Comparison of ENCODE assay signal across 18 cellular contexts in genomic region chr12:122125452-122126341, GRCh38. TPM values are rescaled to one million over a fixed set of nuclear protein-coding genes. Genes with fewer than 3 reads are reported as not detected.
DNase-seq lines count a peak whose midpoint lies in the region; ATAC-seq and TF ChIP-seq lines count a peak whose summit lies in the region.
"Had no signal": no experiment of that assay in that cellular context is flagged by ENCODE, and none has a peak within 500 bp of the region (broad histone marks: within the 10 kb centered on the region; RNA-seq: fewer than 3 reads in every experiment).

No MANE protein-coding gene starts in this region.

- H3K9me3 ChIP-seq in Panc1 (ENCODE audit: control insufficient read depth, insufficient read depth, low read depth, low read length) = no peaks in the 10 kb centered on the region
- no peaks in the 10 kb centered on the region for H3K9me3 ChIP-seq in osteoblast (ENCODE audit: low read depth, low read length)

- no peaks in the 10 kb centered on the region for H3K27me3 ChIP-seq in GM23338 (ENCODE audit: insufficient read depth)
- no peaks in the 10 kb centered on the region for H3K27me3 ChIP-seq in Panc1 (ENCODE audit: control insufficient read depth, insufficient read depth, low read length)
- H3K27me3 ChIP-seq in osteoblast (ENCODE audit: insufficient read depth, low read length) = no peaks in the 10 kb centered on the region
- H3K27me3 ChIP-seq: cardiac muscle cell had no signal

- ATAC-seq in GM23338 (no peak), Panc1 (no peak)
- ATAC-seq in activated CD8-positive, alpha-beta memory T cell treated with anti-CD3 and anti-CD28 coated beads, Interleukin-2, amount 10 ng/mL, durations not matched to agents 7 days and 5 days = no peak
- ATAC-seq: right cardiac atrium had no signal

- H3K79me2 ChIP-seq in GM23338 (replicated peaks; ENCODE audit: insufficient read depth) (peaks cover 19% of the 10 kb centered on the region; the same call in 1 of the 2 replicates), osteoblast (ENCODE audit: insufficient read depth, low read length) (peaks cover 57% of the 10 kb centered on the region)

- H3K36me3 Mint-ChIP-seq in GM23338 (ENCODE audit: low read depth) = peaks cover 13% of the 10 kb centered on the region; the same call in 1 of the 3 replicates
- H3K36me3 Mint-ChIP-seq in dendritic cell treated with granulocyte-macrophage colony-stimulating factor and Interleukin-4, amounts not matched to agents 40 ng/mL and 50 ng/mL, for 4 days (ENCODE audit: low read depth) = peaks cover 55% of the 10 kb centered on the region
- H3K36me3 Mint-ChIP-seq in activated CD8-positive, alpha-beta memory T cell treated with anti-CD3 and anti-CD28 coated beads, Interleukin-2, amount 10 ng/mL, durations not matched to agents 7 days and 5 days = peaks cover 9% of the 10 kb centered on the region

- H3K27ac Mint-ChIP-seq in GM23338 = peak overlapping the region; percentile 62
- peak overlapping the region; percentile 46 for H3K27ac Mint-ChIP-seq in dendritic cell treated with granulocyte-macrophage colony-stimulating factor and Interleukin-4, amounts not matched to agents 40 ng/mL and 50 ng/mL, for 4 days
- H3K27ac Mint-ChIP-seq in activated CD8-positive, alpha-beta memory T cell treated with anti-CD3 and anti-CD28 coated beads, Interleukin-2, amount 10 ng/mL, durations not matched to agents 7 days and 5 days = no peak overlapping the region

- H3K36me3 ChIP-seq in GM23338 (ENCODE audit: insufficient read depth) = no peaks in the 10 kb centered on the region
- peaks cover 7% of the 10 kb centered on the region for H3K36me3 ChIP-seq in Panc1 (ENCODE audit: control insufficient read depth, insufficient read depth, low read length)
- peaks cover 34% of the 10 kb centered on the region for H3K36me3 ChIP-seq in osteoblast (ENCODE audit: insufficient read depth, low read length)

- H3K27me3 Mint-ChIP-seq in GM23338 (ENCODE audit: insufficient read depth, low read depth, poor library complexity) = peaks cover 16% of the 10 kb centered on the region
- H3K27me3 Mint-ChIP-seq in dendritic cell treated with granulocyte-macrophage colony-stimulating factor and Interleukin-4, amounts not matched to agents 40 ng/mL and 50 ng/mL, for 4 days = no peaks in the 10 kb centered on the region
- no peaks in the 10 kb centered on the region for H3K27me3 Mint-ChIP-seq in activated CD8-positive, alpha-beta memory T cell treated with anti-CD3 and anti-CD28 coated beads, Interleukin-2, amount 10 ng/mL, durations not matched to agents 7 days and 5 days
- H3K27me3 Mint-ChIP-seq: CD8-positive, alpha-beta memory T cell had no signal

- H3K4me3 Mint-ChIP-seq in GM23338 = no peak overlapping the region; the same call in 2 of the 3 replicates
- no peak overlapping the region for H3K4me3 Mint-ChIP-seq in dendritic cell treated with granulocyte-macrophage colony-stimulating factor and Interleukin-4, amounts not matched to agents 40 ng/mL and 50 ng/mL, for 4 days
- no peak overlapping the region for H3K4me3 Mint-ChIP-seq in activated CD8-positive, alpha-beta memory T cell treated with anti-CD3 and anti-CD28 coated beads, Interleukin-2, amount 10 ng/mL, durations not matched to agents 7 days and 5 days
- H3K4me3 Mint-ChIP-seq: CD8-positive, alpha-beta memory T cell had no signal

- peaks cover 23% of the 10 kb centered on the region for H3K4me1 Mint-ChIP-seq in GM23338
- peaks cover 42% of the 10 kb centered on the region for H3K4me1 Mint-ChIP-seq in dendritic cell treated with granulocyte-macrophage colony-stimulating factor and Interleukin-4, amounts not matched to agents 40 ng/mL and 50 ng/mL, for 4 days (ENCODE audit: low read depth)
- H3K4me1 Mint-ChIP-seq in activated CD8-positive, alpha-beta memory T cell treated with anti-CD3 and anti-CD28 coated beads, Interleukin-2, amount 10 ng/mL, durations not matched to agents 7 days and 5 days = peaks cover 19% of the 10 kb centered on the region

- no peaks in the 10 kb centered on the region; the same call in 1 of the 2 replicates for H4K20me1 ChIP-seq in GM23338 (replicated peaks; ENCODE audit: insufficient read depth)
- peaks cover 24% of the 10 kb centered on the region for H4K20me1 ChIP-seq in osteoblast (ENCODE audit: insufficient read depth, low read length)

- in situ Hi-C loops in Panc1 (cut with HindIII; ENCODE audit: low pct_unique_long_range_greater_than_20kb, low sequenced_read_pairs) = no loop called here

- H3K4me3 ChIP-seq in GM23338 (no peak overlapping the region), Panc1 (ENCODE audit: low read depth in 2 of 2, low read length in 2 of 2) (no peak overlapping the region), osteoblast (ENCODE audit: insufficient read depth, low read length) (no peak overlapping the region)
- H3K4me3 ChIP-seq: cardiac muscle cell had no signal

- no TSS peak for BruUV-seq in Panc1 (replicated peaks; lab: Mats Ljungman, UMichigan)

- peaks cover 4% of the 10 kb centered on the region; the same call in 1 of the 2 replicates for H3F3A ChIP-seq in GM23338 (replicated peaks; ENCODE audit: low read depth)

- no peaks in the 10 kb centered on the region for H3K9me3 Mint-ChIP-seq in GM23338
- no peaks in the 10 kb centered on the region for H3K9me3 Mint-ChIP-seq in dendritic cell treated with granulocyte-macrophage colony-stimulating factor and Interleukin-4, amounts not matched to agents 40 ng/mL and 50 ng/mL, for 4 days
- no peaks in the 10 kb centered on the region for H3K9me3 Mint-ChIP-seq in activated CD8-positive, alpha-beta memory T cell treated with anti-CD3 and anti-CD28 coated beads, Interleukin-2, amount 10 ng/mL, durations not matched to agents 7 days and 5 days (ENCODE audit: low read depth)
- H3K9me3 Mint-ChIP-seq: CD8-positive, alpha-beta memory T cell had no signal

- H3K27ac ChIP-seq in GM23338 (ENCODE audit: low read depth) (no peak overlapping the region), Panc1 (ENCODE audit: low read length) (peak overlapping the region; percentile 65), osteoblast (ENCODE audit: low read depth, low read length) (peak overlapping the region; percentile 28)
- H3K27ac ChIP-seq: cardiac muscle cell had no signal

- POLR2A ChIA-PET in Panc1 (lab: Charles Lee) = interaction anchor here (0.7 to 0.8 kb wide), 2 partner anchors 28 to 29 kb away, joined by 3 to 4 read pairs; no protein-coding TSS in a partner anchor

- DNase-seq in GM23338 (ENCODE audit: low spot score) (no peak), Panc1 (ENCODE audit: low read depth, low spot score) (no peak), osteoblast (ENCODE audit: insufficient read length, low spot score, missing footprints) (peak; percentile 78), NOMO-1 (lab: John Stamatoyannopoulos, UW; ENCODE audit: unreplicated experiment in 2 of 2) (no peak)
- no peak for DNase-seq in activated CD8-positive, alpha-beta memory T cell treated with anti-CD3 and anti-CD28 coated beads, Interleukin-2, amount 50 U/mL, for 4 hours
- DNase-seq in effector CD8-positive, alpha-beta T cell (lab: John Stamatoyannopoulos, UW) = no peak
- DNase-seq in activated CD8-positive, alpha-beta memory T cell treated with anti-CD3 and anti-CD28 coated beads, Interleukin-2, amount 10 ng/mL, durations not matched to agents 7 days and 5 days = no peak
- DNase-seq: activated gamma-delta T cell; kidney glomerular epithelial cell; NCI-H1092 treated with DMSO at 0.1 percent for 48 hours; NCI-H345; stimulated activated naive CD4-positive, alpha-beta T cell; SW 1271 had no signal

- no peak overlapping the region for H3K4me2 ChIP-seq in GM23338
- no peak overlapping the region for H3K4me2 ChIP-seq in osteoblast (ENCODE audit: insufficient read depth, low read length)

- H3K4me1 ChIP-seq in GM23338 (ENCODE audit: insufficient read depth) = no peaks in the 10 kb centered on the region; the same call in 1 of the 2 replicates
- H3K4me1 ChIP-seq in Panc1 (ENCODE audit: control insufficient read depth, insufficient read depth, low read length) = peaks cover 54% of the 10 kb centered on the region
- peaks cover 13% of the 10 kb centered on the region for H3K4me1 ChIP-seq in osteoblast (ENCODE audit: insufficient read depth, low read length)

- intact Hi-C loops in Panc1 (cut with micrococcal nuclease; ENCODE audit: unreplicated experiment) = no loop called here
- intact Hi-C loops in dendritic cell treated with granulocyte-macrophage colony-stimulating factor and Interleukin-4, amounts not matched to agents 40 ng/mL and 50 ng/mL, for 4 days (cut with micrococcal nuclease) = loop anchor here (10.0 kb wide), 1 partner anchor 201 kb away; no protein-coding TSS in a partner anchor

- CTCF ChIA-PET in Panc1 (lab: Charles Lee) = interaction anchor here (0.6 kb wide), 1 partner anchor 74 kb away, joined by 3 read pairs; no protein-coding TSS in a partner anchor
- CTCF ChIA-PET in activated CD8-positive, alpha-beta memory T cell treated with anti-CD3 and anti-CD28 coated beads, Interleukin-2, amount 10 ng/mL, durations not matched to agents 7 days and 5 days (lab: Charles Lee) = interaction anchor here (0.7 to 8.2 kb wide), 2 partner anchors 70 to 109 kb away, joined by 3 to 130 read pairs; no protein-coding TSS in a partner anchor

- H2AFZ ChIP-seq in GM23338 (no peak overlapping the region), osteoblast (ENCODE audit: low read length) (no peak overlapping the region)

- TF ChIP-seq CTCF in GM23338 (conservative IDR thresholded peaks at IDR 0.05; ENCODE audit: low read depth in 2 of 2) (no peak), Panc1 (IDR thresholded peaks at IDR 0.05) (no peak), osteoblast (IDR thresholded peaks at IDR 0.05; ENCODE audit: extremely low read depth, low read depth, low read length) (no peak)

- H3K9me2 ChIP-seq in GM23338 (ENCODE audit: insufficient read depth) = no peaks in the 10 kb centered on the region

RNA-seq across cellular contexts. Expression of gene MLXIP, which starts 47.1 kb away (rescaled TPM):
- total RNA-seq in GM23338 (2014; rRNA removed; shearing (Covaris generic)) = 20.5 and 23.0 TPM in 2 replicates
- polyA plus RNA-seq in GM23338 (2016; fragmentation: Nextera tagmentation; extraction: Ambion mirVana) = 16.2 and 21.0 TPM in 2 replicates
- total RNA-seq in Panc1 (2021; ENCODE audit: unreplicated experiment) = 124 TPM
- polyA plus RNA-seq in Panc1 (2012; ENCODE audit: insufficient read length) = 115 TPM
- 12.7 and 14.1 TPM in 2 replicates for total RNA-seq in osteoblast
- total RNA-seq in activated CD8-positive, alpha-beta memory T cell treated with anti-CD3 and anti-CD28 coated beads, Interleukin-2, amount 10 ng/mL, durations not matched to agents 7 days and 5 days = 10 to 100 TPM; 36.1 to 36.4 TPM

RNA-seq across cellular contexts. Expression of gene IL31, which starts 48.3 kb away (rescaled TPM):
- not detected in 2 replicates for total RNA-seq in GM23338 (2014; rRNA removed; shearing (Covaris generic))
- not detected in 2 replicates for polyA plus RNA-seq in GM23338 (2016; fragmentation: Nextera tagmentation; extraction: Ambion mirVana)
- not detected for total RNA-seq in Panc1 (2021; ENCODE audit: unreplicated experiment)
- not detected for polyA plus RNA-seq in Panc1 (2012; ENCODE audit: insufficient read length)
- total RNA-seq in osteoblast = not detected in 2 replicates
- not detected for total RNA-seq in activated CD8-positive, alpha-beta memory T cell treated with anti-CD3 and anti-CD28 coated beads, Interleukin-2, amount 10 ng/mL, durations not matched to agents 7 days and 5 days
- total RNA-seq: cardiac muscle cell, mucosa of gallbladder, right cardiac atrium had no signal
- polyA plus RNA-seq: cardiac muscle cell; CD8-positive, alpha-beta memory T cell; right cardiac atrium had no signal

RNA-seq across cellular contexts. Expression of gene LRRC43, which starts 57.2 kb away (rescaled TPM):
- not detected in 2 replicates for total RNA-seq in GM23338 (2014; rRNA removed; shearing (Covaris generic))
- polyA plus RNA-seq in GM23338 (2016; fragmentation: Nextera tagmentation; extraction: Ambion mirVana) = 0.45 TPM in 1 of 2 replicates, not detected in the other
- total RNA-seq in Panc1 (2021; ENCODE audit: unreplicated experiment) (1.5 TPM), osteoblast (1.8 and 2.9 TPM in 2 replicates)
- polyA plus RNA-seq in Panc1 (2012; ENCODE audit: insufficient read length) = 1.4 TPM
- total RNA-seq in activated CD8-positive, alpha-beta memory T cell treated with anti-CD3 and anti-CD28 coated beads, Interleukin-2, amount 10 ng/mL, durations not matched to agents 7 days and 5 days = under 1 TPM in 1 of 2 experiments, not detected in 1; 0.67 TPM
